ENCODE assay signal across 34 cellular contexts in genomic region chr2:25158096-25158852, GRCh38. TPM values are rescaled to one million over a fixed set of nuclear protein-coding genes. Genes with fewer than 3 reads are reported as not detected.
"Had no signal": no experiment of that assay in that cellular context is flagged by ENCODE, and none has a peak within 500 bp of the region (broad histone marks: within the 10 kb centered on the region; RNA-seq: fewer than 3 reads in every experiment).

No MANE protein-coding gene starts in this region.

- DNase-seq: activated CD4-positive, alpha-beta memory T cell treated with anti-CD3 and anti-CD28 coated beads, Interleukin-2, amount 10 ng/mL, durations not matched to agents 7 days and 5 days; activated CD4-positive, alpha-beta T cell treated with anti-CD3 and anti-CD28 coated beads for 4 hours; activated CD8-positive, alpha-beta memory T cell treated with anti-CD3 and anti-CD28 coated beads for 24 hours; activated CD8-positive, alpha-beta memory T cell treated with anti-CD3 and anti-CD28 coated beads, Interleukin-2, amount 10 ng/mL, durations not matched to agents 7 days and 5 days; activated CD8-positive, alpha-beta memory T cell treated with anti-CD3 and anti-CD28 coated beads, Interleukin-2, amount 50 U/mL, for 48 hours; activated effector memory CD4-positive, alpha-beta T cell treated with Interleukin-2 at 50 U/mL for 16 hours; activated naive CD4-positive, alpha-beta T cell treated with anti-CD3 and anti-CD28 coated beads, Interleukin-2, amount 10 ng/mL, durations not matched to agents 7 days and 5 days; activated naive CD8-positive, alpha-beta T cell treated with anti-CD3 and anti-CD28 coated beads, Interleukin-2, amount 50 U/mL, for 24 hours; activated T-cell treated with anti-CD3 and anti-CD28 coated beads, Interleukin-2, amount 50 U/mL, for 48 hours; anterior cingulate cortex; brain microvascular endothelial cell; Kasumi-1; KG1; MG63; NCI-H1092; NCI-H1436 treated with DMSO at 0.1 percent for 48 hours; NCI-H187; NCI-H2029 treated with DMSO at 0.1 percent for 48 hours; NCI-H2107; NCI-H2171; NCI-H510A; NCI-H526; NCI-H748 treated with DMSO at 0.1 percent for 48 hours; NK-92 treated with Interleukin-12 subunit alpha and Interleukin-12 subunit beta, amount 100 ng/mL, for 24 hours; PC-3; Peyer's patch; RPMI8226; SHP77 treated with DMSO at 0.1 percent for 48 hours; SK-N-SH had no signal

- H3K27me3 ChIP-seq: brain microvascular endothelial cell, MG63, Peyer's patch, SJSA1 had no signal

- H3K27ac Mint-ChIP-seq: activated CD4-positive, alpha-beta memory T cell treated with anti-CD3 and anti-CD28 coated beads, Interleukin-2, amount 10 ng/mL, durations not matched to agents 7 days and 5 days; activated CD8-positive, alpha-beta memory T cell treated with anti-CD3 and anti-CD28 coated beads, Interleukin-2, amount 10 ng/mL, durations not matched to agents 7 days and 5 days; activated naive CD4-positive, alpha-beta T cell treated with anti-CD3 and anti-CD28 coated beads, Interleukin-2, amount 10 ng/mL, durations not matched to agents 7 days and 5 days; activated naive CD8-positive, alpha-beta T cell; activated naive CD8-positive, alpha-beta T cell treated with anti-CD3 and anti-CD28 coated beads, Interleukin-2, amount 50 U/mL, for 24 hours; T-helper 1 cell treated with Interleukin-12 subunit alpha and Interleukin-12 subunit beta and Interleukin-4 antibody, amounts not matched to agents 30 μg/mL and 1 μg/mL, for 36 hours; T-helper 2 cell treated with Interferon-gamma antibody and Interleukin-4, amounts not matched to agents 5 μg/mL and 100 μg/mL, for 36 hours had no signal

- H3K4me3 Mint-ChIP-seq: activated CD4-positive, alpha-beta memory T cell treated with anti-CD3 and anti-CD28 coated beads, Interleukin-2, amount 10 ng/mL, durations not matched to agents 7 days and 5 days; activated CD8-positive, alpha-beta memory T cell treated with anti-CD3 and anti-CD28 coated beads, Interleukin-2, amount 10 ng/mL, durations not matched to agents 7 days and 5 days; activated naive CD4-positive, alpha-beta T cell treated with anti-CD3 and anti-CD28 coated beads, Interleukin-2, amount 10 ng/mL, durations not matched to agents 7 days and 5 days; activated naive CD8-positive, alpha-beta T cell; activated naive CD8-positive, alpha-beta T cell treated with anti-CD3 and anti-CD28 coated beads, Interleukin-2, amount 50 U/mL, for 24 hours; T-helper 1 cell treated with Interleukin-12 subunit alpha and Interleukin-12 subunit beta and Interleukin-4 antibody, amounts not matched to agents 30 μg/mL and 1 μg/mL, for 36 hours; T-helper 2 cell treated with Interferon-gamma antibody and Interleukin-4, amounts not matched to agents 5 μg/mL and 100 μg/mL, for 36 hours had no signal

- H3K9me3 ChIP-seq: MG63, Peyer's patch, SJSA1, SK-N-SH had no signal

- ATAC-seq: activated CD4-positive, CD25-positive, alpha-beta regulatory T cell treated with anti-CD3 and anti-CD28 coated beads, Interleukin-2, amount 50 U/mL, for 24 hours; activated CD8-positive, alpha-beta memory T cell treated with anti-CD3 and anti-CD28 coated beads, Interleukin-2, amount 10 ng/mL, durations not matched to agents 7 days and 5 days; activated naive CD8-positive, alpha-beta T cell treated with anti-CD3 and anti-CD28 coated beads, Interleukin-2, amount 50 U/mL, for 24 hours; PC-3 had no signal

- H3K4me1 ChIP-seq: Peyer's patch, SJSA1 had no signal

- H3K36me3 ChIP-seq: brain microvascular endothelial cell, MG63, Peyer's patch, SJSA1 had no signal

- H3K9me3 Mint-ChIP-seq: activated CD4-positive, alpha-beta memory T cell treated with anti-CD3 and anti-CD28 coated beads, Interleukin-2, amount 10 ng/mL, durations not matched to agents 7 days and 5 days; activated naive CD4-positive, alpha-beta T cell treated with anti-CD3 and anti-CD28 coated beads, Interleukin-2, amount 10 ng/mL, durations not matched to agents 7 days and 5 days; activated naive CD8-positive, alpha-beta T cell treated with anti-CD3 and anti-CD28 coated beads, Interleukin-2, amount 50 U/mL, for 24 hours; T-helper 1 cell treated with Interleukin-12 subunit alpha and Interleukin-12 subunit beta and Interleukin-4 antibody, amounts not matched to agents 30 μg/mL and 1 μg/mL, for 36 hours; T-helper 2 cell treated with Interferon-gamma antibody and Interleukin-4, amounts not matched to agents 5 μg/mL and 100 μg/mL, for 36 hours had no signal

- H3K36me3 Mint-ChIP-seq: activated CD8-positive, alpha-beta memory T cell treated with anti-CD3 and anti-CD28 coated beads, Interleukin-2, amount 10 ng/mL, durations not matched to agents 7 days and 5 days; activated naive CD4-positive, alpha-beta T cell treated with anti-CD3 and anti-CD28 coated beads, Interleukin-2, amount 10 ng/mL, durations not matched to agents 7 days and 5 days had no signal

- H3K27me3 Mint-ChIP-seq: activated naive CD8-positive, alpha-beta T cell; activated naive CD8-positive, alpha-beta T cell treated with anti-CD3 and anti-CD28 coated beads, Interleukin-2, amount 50 U/mL, for 24 hours had no signal

- H3K27ac ChIP-seq: brain microvascular endothelial cell, Peyer's patch, SJSA1 had no signal

- H3K4me3 ChIP-seq: MG63, Peyer's patch, SJSA1 had no signal

RNA-seq across cellular contexts. Expression of gene POMC, which starts 10.1 kb away (rescaled TPM):
- total RNA-seq: PC-3, Peyer's patch, SJSA1 had no signal
